8 cellular contexts compared by ENCODE assay signal in the genomic region with DNA sequence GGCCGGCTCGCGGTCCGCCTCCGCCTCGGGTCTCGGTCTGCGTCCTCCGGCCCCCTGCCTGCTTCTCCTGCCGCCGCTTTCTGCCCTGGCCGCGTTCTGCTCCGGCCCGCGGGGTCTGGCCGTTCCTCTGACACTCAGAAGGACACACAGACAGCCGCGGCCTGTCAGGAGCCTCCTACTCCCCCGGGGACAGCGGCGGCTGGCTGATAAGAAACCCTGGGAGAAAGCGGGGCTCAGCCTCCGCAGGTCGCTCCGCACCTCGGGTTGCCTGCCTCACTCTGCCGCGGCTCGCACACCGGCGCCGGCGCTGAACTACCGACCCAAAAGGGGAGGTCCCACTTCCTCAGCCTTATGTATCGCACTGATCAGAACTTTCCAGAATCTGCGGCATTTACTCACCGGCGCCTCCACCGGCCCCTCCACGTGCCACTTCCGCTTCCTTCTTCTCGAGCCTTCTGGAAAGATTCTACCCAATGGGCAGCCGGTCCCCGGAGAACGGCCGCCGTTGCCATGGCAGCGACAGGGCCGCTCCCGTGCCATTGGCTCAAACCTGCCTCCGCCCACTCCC. TPM values are rescaled to one million over a fixed set of nuclear protein-coding genes. Genes with fewer than 3 reads are reported as not detected.
DNase-seq lines count a peak whose midpoint lies in the region; ATAC-seq and TF ChIP-seq lines count a peak whose summit lies in the region.

A gene (minus strand): TSS at position 322 of the 568 bp plus-strand sequence. CDS start 322 bp downstream, outside the sequence.

- BruUV-seq in IMR-90 (replicated peaks; lab: Mats Ljungman, UMichigan) = no TSS peak

- H3K9me3 Mint-ChIP-seq in activated T-cell treated with anti-CD3 and anti-CD28 coated beads, Interleukin-2, amount 50 U/mL, for 4 hours = no peaks in the 10 kb centered on the region

- TF ChIP-seq POLR2A in IMR-90 (IDR thresholded peaks at IDR 0.05; ENCODE audit: low read depth, low read length) (peak; percentile 93), esophagus muscularis mucosa (IDR thresholded peaks at IDR 0.05; ENCODE audit: low read depth) (peak; percentile 36)

- 0% methylated on average over 11 of the region's 52 CpGs; no CpG with 5 or more reads in 1 of the 2 experiments for WGBS in IMR-90 (ENCODE audit: extremely low coverage in 2 of 2, insufficient read length in 1 of 2), 2 experiments
- under 1% methylated on average over 39 of the region's 52 CpGs for WGBS in esophagus muscularis mucosa

- H3K27ac ChIP-seq in IMR-90 (ENCODE audit: insufficient read depth, low read length) (peak within 1 kb of the TSS; percentile 75), esophagus muscularis mucosa (replicated peaks in 1 of 4) (peak within 1 kb of the TSS; percentile 85 to 95 (median 92)), muscle layer of duodenum (ENCODE audit: low read length) (peak within 1 kb of the TSS; percentile 97)

- H3K36me3 ChIP-seq in IMR-90 (ENCODE audit: control insufficient read depth, insufficient read depth, low read length) (0 out of 2 replicates have a peak, but pooled peaks cover 2% of the 10 kb centered on the region), esophagus muscularis mucosa (peaks cover 0 to 11% (median 6%) of the 10 kb centered on the region in 4 donors), muscle layer of duodenum (ENCODE audit: control insufficient read depth in 1 of 2, insufficient read depth in 2 of 2, low read length in 2 of 2) (peaks cover 4 to 12% of the 10 kb centered on the region in 2 donors)

- peaks cover 15% of the 10 kb centered on the region for H4K20me1 ChIP-seq in IMR-90 (ENCODE audit: insufficient read depth, low read length)

- H3K4me1 Mint-ChIP-seq in activated T-cell treated with anti-CD3 and anti-CD28 coated beads, Interleukin-2, amount 50 U/mL, for 4 hours (ENCODE audit: low read depth) = peaks cover 41% of the 10 kb centered on the region

- peak within 1 kb of the TSS; percentile 81 for H3K4me3 ChIP-seq in IMR-90 (ENCODE audit: insufficient read depth, low read depth, low read length)
- peak within 1 kb of the TSS; percentile 64 to 87 (median 75) for H3K4me3 ChIP-seq in esophagus muscularis mucosa
- peak within 1 kb of the TSS; percentile 90 to 92 for H3K4me3 ChIP-seq in muscle layer of duodenum (ENCODE audit: low read depth in 1 of 2, low read length in 2 of 2)

- H3K79me1 ChIP-seq in IMR-90 (ENCODE audit: low read depth in 1 of 2, low read length in 2 of 2) = peaks cover 0 to 20% of the 10 kb centered on the region in 2 experiments; a peak in 2 of 4 replicates

- peak within 1 kb of the TSS; percentile 41 to 91 for H4K8ac ChIP-seq in IMR-90 (ENCODE audit: low read depth in 2 of 2, low read length in 2 of 2)

- H3K36me3 Mint-ChIP-seq in activated T-cell treated with anti-CD3 and anti-CD28 coated beads, Interleukin-2, amount 50 U/mL, for 4 hours (ENCODE audit: insufficient read depth) = peaks cover 24% of the 10 kb centered on the region

- peak within 1 kb of the TSS; percentile 97 for H3K4me2 ChIP-seq in IMR-90 (ENCODE audit: low read depth, low read length)

- peak within 1 kb of the TSS; percentile 99 for H2AFZ ChIP-seq in IMR-90 (replicated peaks; ENCODE audit: low read length, poor library complexity)

- peak within 1 kb of the TSS; percentile 84 for H3K23ac ChIP-seq in IMR-90 (ENCODE audit: low read depth, low read length)

- H3K56ac ChIP-seq in IMR-90 (ENCODE audit: extremely low read depth, insufficient read depth, low read length) = peak within 1 kb of the TSS; percentile 74

- CTCF ChIA-PET in IMR-90 (lab: Yijun Ruan, JAX) = no interaction called here

- ATAC-seq in GM21528 (IDR thresholded peaks at IDR 0.05; ENCODE audit: low FRiP score, unreplicated experiment) = peak; percentile 91
- peak; percentile 91 for ATAC-seq in IMR-90 (ENCODE audit: low read depth)
- peak; percentile 83 to 84 for ATAC-seq in activated T-cell treated with anti-CD3 and anti-CD28 coated beads, Interleukin-2, amount 50 U/mL, for 4 hours

- H2BK120ac ChIP-seq in IMR-90 (ENCODE audit: low read depth, low read length) = peak within 1 kb of the TSS; percentile 82

- in situ Hi-C loops in IMR-90 (cut with MboI; ENCODE audit: low sequenced_read_pairs) = no loop called here

- peak within 1 kb of the TSS; percentile 53; the same call in 1 of the 2 replicates for H3K18ac ChIP-seq in IMR-90 (ENCODE audit: low read depth, low read length)

- peak within 1 kb of the TSS; percentile 86 for H3K4ac ChIP-seq in IMR-90 (ENCODE audit: low read depth, low read length)

- H2BK20ac ChIP-seq in IMR-90 (ENCODE audit: low read depth, low read length) = peak within 1 kb of the TSS; percentile 56; the same call in 1 of the 2 replicates

- POLR2A ChIA-PET in IMR-90 (lab: Charles Lee; ENCODE audit: unreplicated experiment) = no interaction called here

- H4K5ac ChIP-seq in IMR-90 (ENCODE audit: low read depth, low read length) = peak within 1 kb of the TSS; percentile 61; the same call in 1 of the 2 replicates

- peak within 1 kb of the TSS; percentile 80 for H3K14ac ChIP-seq in IMR-90 (replicated peaks; ENCODE audit: low read depth, low read length)

- H2BK15ac ChIP-seq in IMR-90 (ENCODE audit: low read depth, low read length) = peak within 1 kb of the TSS; percentile 39; the same call in 1 of the 3 replicates

- TF ChIP-seq CTCF in IMR-90 (conservative IDR thresholded peaks at IDR 0.05; ENCODE audit: low read depth, low read length) = peak; percentile 30; the same call in 1 of the 2 replicates
- TF ChIP-seq CTCF in esophagus muscularis mucosa (IDR thresholded peaks at IDR 0.05) = peak in 2 of 3 experiments; percentile 18 to 35

- peak within 1 kb of the TSS; percentile 97 for H3K4me3 Mint-ChIP-seq in activated T-cell treated with anti-CD3 and anti-CD28 coated beads, Interleukin-2, amount 50 U/mL, for 4 hours

- peak within 1 kb of the TSS; percentile 62 for H2AK5ac ChIP-seq in IMR-90 (ENCODE audit: low read depth, low read length)

- intact Hi-C loops in IMR-90 (cut with micrococcal nuclease) = loop anchor here (5.0 kb wide), 1 partner anchor 114 kb away; no protein-coding TSS in a partner anchor
- intact Hi-C loops in esophagus muscularis mucosa (cut with DNase I) = loop anchor here (5.0 to 10.0 kb wide), 3 partner anchors 36 to 1037 kb away; a partner anchor contains a TSS

- DNase-seq in DMS53 (lab: John Stamatoyannopoulos, UW) (peak; percentile 99), IMR-90 (peak; percentile 97), OCI-M1 (lab: John Stamatoyannopoulos, UW) (peak; percentile 96), esophagus muscularis mucosa (ENCODE audit: extremely low spot score) (peak; percentile 99)
- DNase-seq in activated T-cell treated with anti-CD3 and anti-CD28 coated beads, Interleukin-2, amount 50 U/mL, for 4 hours = peak; percentile 97
- DNase-seq in stimulated activated CD8-positive, alpha-beta memory T cell treated with anti-CD3 and anti-CD28 coated beads, Interleukin-7, amount 100 ng/mL, for 4 hours (ENCODE audit: low read depth in 2 of 2) = peak; percentile 99

- dilution Hi-C loops in IMR-90 (cut with HindIII; ENCODE audit: low sequenced_read_pairs, unreplicated experiment) = no loop called here

- H3K27me3 ChIP-seq in IMR-90 (ENCODE audit: control insufficient read depth, insufficient read depth, low read length) (no peaks in the 10 kb centered on the region), esophagus muscularis mucosa (no peaks in the 10 kb centered on the region), muscle layer of duodenum (ENCODE audit: low read depth, low read length) (no peaks in the 10 kb centered on the region)

- peak within 1 kb of the TSS; percentile 97 for H2AK9ac ChIP-seq in IMR-90 (replicated peaks; ENCODE audit: low read depth, low read length, poor library complexity)

- H3K9ac ChIP-seq in IMR-90 (ENCODE audit: low read depth, low read length) = peak within 1 kb of the TSS; percentile 84

- H2BK5ac ChIP-seq in IMR-90 (ENCODE audit: low read depth, low read length, poor library complexity, severe bottlenecking) = peak within 1 kb of the TSS; percentile 76

- peak within 1 kb of the TSS; percentile 57 for H4K91ac ChIP-seq in IMR-90 (ENCODE audit: insufficient read depth, low read depth, low read length)

- no peaks in the 10 kb centered on the region for H3K9me3 ChIP-seq in IMR-90 (ENCODE audit: control insufficient read depth, insufficient read depth, low read length)
- H3K9me3 ChIP-seq in esophagus muscularis mucosa = no peaks in the 10 kb centered on the region
- H3K9me3 ChIP-seq in muscle layer of duodenum (ENCODE audit: control insufficient read depth in 1 of 2, low read length in 2 of 2) = no peaks in the 10 kb centered on the region

- H3K9me1 ChIP-seq in IMR-90 (ENCODE audit: insufficient read depth, low read length) = no peaks in the 10 kb centered on the region

- no peaks in the 10 kb centered on the region for H3K27me3 Mint-ChIP-seq in activated T-cell treated with anti-CD3 and anti-CD28 coated beads, Interleukin-2, amount 50 U/mL, for 4 hours (ENCODE audit: low read depth)

- TF ChIP-seq RAD21 in IMR-90 (IDR thresholded peaks at IDR 0.05; ENCODE audit: low read length) = no peak

- H3K4me1 ChIP-seq in IMR-90 (ENCODE audit: control insufficient read depth, insufficient read depth, low read length) = no peaks in the 10 kb centered on the region; the same call in 1 of the 2 replicates
- peaks cover 15 to 31% (median 29%) of the 10 kb centered on the region in 4 donors for H3K4me1 ChIP-seq in esophagus muscularis mucosa
- peaks cover 10 to 16% of the 10 kb centered on the region in 2 donors for H3K4me1 ChIP-seq in muscle layer of duodenum (ENCODE audit: control insufficient read depth in 1 of 2, insufficient read depth in 2 of 2, low read length in 2 of 2)

- no peak for TF ChIP-seq EP300 in esophagus muscularis mucosa (IDR thresholded peaks at IDR 0.05)

TF ChIP-seq in IMR-90, 13 proteins besides CTCF, POLR2A, EP300 and RAD21 (continues in another document):
- TF ChIP-seq MXI1 (IDR thresholded peaks at IDR 0.05; ENCODE audit: borderline replicate concordance, low read depth, low read length) = peak; percentile 98
- peak; percentile 97 for TF ChIP-seq BHLHE40 (IDR thresholded peaks at IDR 0.05; ENCODE audit: low read depth, low read length)
- no peak for TF ChIP-seq CEBPB (IDR thresholded peaks at IDR 0.05; ENCODE audit: low read depth, low read length)
- TF ChIP-seq FOS (IDR thresholded peaks at IDR 0.05; ENCODE audit: low read depth, low read length) = no peak; the same call in 1 of the 2 replicates
- TF ChIP-seq CHD1 (IDR thresholded peaks at IDR 0.05; ENCODE audit: low read depth, low read length) = 0 out of 2 replicates have a peak, but pooled peaks have one; percentile 65
- no peak for TF ChIP-seq MAFK (IDR thresholded peaks at IDR 0.05; ENCODE audit: low read depth, low read length)
- TF ChIP-seq MAZ (IDR thresholded peaks at IDR 0.05; ENCODE audit: borderline replicate concordance, low read depth, low read length) = no peak
- TF ChIP-seq RFX5 (IDR thresholded peaks at IDR 0.05; ENCODE audit: low read depth, low read length) = peak; percentile 67

RNA-seq across cellular contexts. Expression of the gene that starts here (rescaled TPM):
- total RNA-seq in IMR-90 (2012; rRNA removed) = 40.3 and 58.3 TPM in 2 replicates
- 35.4 and 36.8 TPM in 2 replicates for polyA plus RNA-seq in IMR-90 (2012; rRNA removed)
- polyA plus RNA-seq in IMR-90 (2012; cell fraction: cytosol; rRNA removed) = 6.7 and 13.1 TPM in 2 replicates
- 8.7 and 30.2 TPM in 2 replicates for polyA plus RNA-seq in IMR-90 (2012; cell fraction: nucleus; rRNA removed; ENCODE audit: low replicate concordance)
- 100 to 1,000 TPM; 312 to 333 (median 322) TPM for total RNA-seq in activated T-cell treated with anti-CD3 and anti-CD28 coated beads, Interleukin-2, amount 50 U/mL, for 4 hours
- 10 to 100 TPM; 33.4 to 48.2 (median 42.1) TPM for total RNA-seq in esophagus muscularis mucosa

Comparison
In these comparisons a context has a peak if more than half of its experiments do, and no peak if none do; other contexts are left out.
1. Peak in every context shown above with its lines: DNase-seq, ATAC-seq, H3K4me3 ChIP-seq and H3K27ac ChIP-seq.